8 cellular contexts compared by ENCODE assay signal in the genomic region with DNA sequence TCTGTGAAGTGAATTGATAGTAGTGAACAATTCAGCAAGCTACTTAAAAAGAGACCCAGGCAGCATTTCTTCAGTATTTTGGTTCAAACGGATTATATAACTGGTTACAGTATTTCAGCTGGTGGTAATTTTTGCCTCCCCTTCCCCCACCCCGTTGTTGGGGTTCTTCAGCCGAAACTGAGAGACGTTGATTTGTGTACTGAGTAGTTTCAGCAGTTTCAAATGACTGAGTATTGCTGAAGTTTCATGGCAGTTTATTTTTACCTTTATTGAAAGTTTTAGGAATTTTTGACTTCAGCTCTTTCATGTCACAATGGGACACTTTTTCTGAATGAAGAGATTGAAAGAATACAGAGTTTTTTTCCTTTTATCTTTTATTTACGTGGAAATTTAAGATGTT. TPM values are rescaled to one million over a fixed set of nuclear protein-coding genes. Genes with fewer than 3 reads are reported as not detected.
A peak's percentile ranks its signal among the peaks of the same experiment; 100 is the strongest.
DNase-seq lines count a peak whose midpoint lies in the region; ATAC-seq and TF ChIP-seq lines count a peak whose summit lies in the region.

No MANE protein-coding gene starts in this region.

- no peak for DNase-seq in AG10803 (ENCODE audit: low read depth)
- DNase-seq in HFF-Myc (ENCODE audit: extremely low read depth, low read depth): no peak
- DNase-seq in activated CD4-positive, alpha-beta memory T cell treated with anti-CD3 and anti-CD28 coated beads, Interleukin-2, amount 10 ng/mL, durations not matched to agents 7 days and 5 days: peak; percentile 58
- no peak for DNase-seq in fibroblast of mammary gland (ENCODE audit: low read depth)
- DNase-seq in psoas muscle: no peak
- DNase-seq in cortex of kidney (lab: John Stamatoyannopoulos, UW): no peak
- DNase-seq in SHP77 (lab: John Stamatoyannopoulos, UW): no peak

- H3K27ac ChIP-seq in psoas muscle: peak overlapping the region; percentile 99

- no peak for TF ChIP-seq CTCF in AG10803 (conservative IDR thresholded peaks at IDR 0.05; ENCODE audit: low read length)
- TF ChIP-seq CTCF in HFF-Myc (IDR thresholded peaks at IDR 0.05; ENCODE audit: low read depth, low read length, missing control alignments): no peak
- no peak for TF ChIP-seq CTCF in fibroblast of mammary gland (conservative IDR thresholded peaks at IDR 0.05; ENCODE audit: control insufficient read depth, insufficient read depth, low read depth, low read length)
- no peak for TF ChIP-seq CTCF in psoas muscle (IDR thresholded peaks at IDR 0.05)

- H3K27me3 ChIP-seq in psoas muscle (ENCODE audit: insufficient read depth in 3 of 3, low read length in 2 of 3): no peaks in the 10 kb centered on the region

- ATAC-seq in psoas muscle: no peak
- no peak for ATAC-seq in HG03175 (IDR thresholded peaks at IDR 0.05; ENCODE audit: unreplicated experiment)

- no peaks in the 10 kb centered on the region for H3K27me3 Mint-ChIP-seq in activated CD4-positive, alpha-beta memory T cell treated with anti-CD3 and anti-CD28 coated beads, Interleukin-2, amount 10 ng/mL, durations not matched to agents 7 days and 5 days

- intact Hi-C loops in psoas muscle (cut with DNase I): loop anchor here in 1 of 2 donors (5.0 to 10.0 kb wide), 2 partner anchors 37 to 1181 kb away; partner anchors contain the start of gene IL6ST

- H3K9me3 ChIP-seq in psoas muscle: no peaks in the 10 kb centered on the region

- peak overlapping the region; percentile 96 for H3K4me3 Mint-ChIP-seq in activated CD4-positive, alpha-beta memory T cell treated with anti-CD3 and anti-CD28 coated beads, Interleukin-2, amount 10 ng/mL, durations not matched to agents 7 days and 5 days

- H3K4me3 ChIP-seq in AG10803 (ENCODE audit: low read length): peak overlapping the region; percentile 96
- peak overlapping the region; percentile 95 for H3K4me3 ChIP-seq in HFF-Myc (replicated peaks; ENCODE audit: low read depth, low read length)
- H3K4me3 ChIP-seq in fibroblast of mammary gland (ENCODE audit: control insufficient read depth, low read depth, low read length): peak overlapping the region; percentile 92
- peak overlapping the region; percentile 98 for H3K4me3 ChIP-seq in psoas muscle

- WGBS in psoas muscle, 3 donors: 1 to 2% (median 2%) methylated on average over 5 of the region's 5 CpGs

- peaks cover 56% of the 10 kb centered on the region for H3K36me3 Mint-ChIP-seq in activated CD4-positive, alpha-beta memory T cell treated with anti-CD3 and anti-CD28 coated beads, Interleukin-2, amount 10 ng/mL, durations not matched to agents 7 days and 5 days (ENCODE audit: low read depth)

- POLR2A ChIA-PET in activated CD4-positive, alpha-beta memory T cell treated with anti-CD3 and anti-CD28 coated beads, Interleukin-2, amount 10 ng/mL, durations not matched to agents 7 days and 5 days (lab: Charles Lee): interaction anchor here (0.7 to 2.1 kb wide), 7 partner anchors 14 to 267 kb away, joined by 3 to 10 read pairs (median 4); no protein-coding TSS in a partner anchor

- peaks cover 47% of the 10 kb centered on the region for H3K4me1 Mint-ChIP-seq in activated CD4-positive, alpha-beta memory T cell treated with anti-CD3 and anti-CD28 coated beads, Interleukin-2, amount 10 ng/mL, durations not matched to agents 7 days and 5 days

- H3K36me3 ChIP-seq in psoas muscle (ENCODE audit: insufficient read depth in 1 of 2, low read depth in 1 of 2): no peaks in the 10 kb centered on the region

- no peaks in the 10 kb centered on the region for H3K9me3 Mint-ChIP-seq in activated CD4-positive, alpha-beta memory T cell treated with anti-CD3 and anti-CD28 coated beads, Interleukin-2, amount 10 ng/mL, durations not matched to agents 7 days and 5 days

- peak overlapping the region; percentile 99 for H3K27ac Mint-ChIP-seq in activated CD4-positive, alpha-beta memory T cell treated with anti-CD3 and anti-CD28 coated beads, Interleukin-2, amount 10 ng/mL, durations not matched to agents 7 days and 5 days

- CTCF ChIA-PET in activated CD4-positive, alpha-beta memory T cell treated with anti-CD3 and anti-CD28 coated beads, Interleukin-2, amount 10 ng/mL, durations not matched to agents 7 days and 5 days (lab: Charles Lee): interaction anchor here (1.0 to 1.5 kb wide), 2 partner anchors 15 to 38 kb away, joined by 4 to 5 read pairs; no protein-coding TSS in a partner anchor

- H3K4me1 ChIP-seq in psoas muscle: peaks cover 34% of the 10 kb centered on the region

RNA-seq across cellular contexts. Expression of gene GPBP1, which starts 1.7 kb away (rescaled TPM):
- total RNA-seq in activated CD4-positive, alpha-beta memory T cell treated with anti-CD3 and anti-CD28 coated beads, Interleukin-2, amount 10 ng/mL, durations not matched to agents 7 days and 5 days: 100 to 1,000 TPM; 105 to 109 TPM
- total RNA-seq in psoas muscle: 10 to 100 TPM; 45.0 to 54.5 (median 53.3) TPM
- 10 to 100 TPM; 37.3 to 74.0 (median 38.0) TPM for polyA plus RNA-seq in psoas muscle
